ENCODE assay signal across 22 cellular contexts in the genomic region with DNA sequence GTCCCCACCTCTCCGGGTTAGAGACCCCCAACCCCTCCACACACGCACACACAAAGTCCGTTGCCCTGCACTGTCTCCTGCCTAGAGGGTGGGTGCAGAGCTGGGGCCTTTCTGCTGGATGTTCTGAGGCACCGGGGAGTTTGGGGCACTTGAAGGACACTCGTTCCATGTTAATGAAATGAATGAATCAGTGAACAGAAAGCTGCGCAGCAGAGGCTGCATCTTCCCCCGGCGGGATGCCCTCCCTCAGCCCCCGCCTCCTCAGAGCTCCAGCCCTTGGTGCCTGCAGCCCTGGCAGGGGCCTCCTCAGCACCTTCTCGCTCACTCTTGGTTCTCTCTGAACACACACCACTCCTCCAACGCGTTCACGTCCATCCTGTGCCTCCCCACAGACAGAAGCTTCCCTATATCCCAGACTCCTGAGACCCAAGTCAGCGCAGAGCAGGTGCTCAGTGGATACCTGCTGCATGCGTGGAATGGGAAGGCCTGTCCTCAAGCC.
DNase-seq lines count a peak whose midpoint lies in the region; ATAC-seq, FAIRE-seq and TF ChIP-seq lines count a peak whose summit lies in the region.
"Had no signal": no experiment of that assay in that cellular context is flagged by ENCODE, and none has a peak within 500 bp of the region (broad histone marks: within the 10 kb centered on the region; RNA-seq: fewer than 3 reads in every experiment).

No MANE protein-coding gene starts in this region.

- H2BK120ac ChIP-seq in IMR-90 (ENCODE audit: low read depth, low read length), result no peak overlapping the region

- H3K27me3 Mint-ChIP-seq in activated CD8-positive, alpha-beta T cell treated with anti-CD3 and anti-CD28 coated beads for 36 hours, result peaks cover 5% of the 10 kb centered on the region

- no peak overlapping the region for H3K14ac ChIP-seq in IMR-90 (replicated peaks; ENCODE audit: low read depth, low read length)

- H3K4me3 ChIP-seq in IMR-90 (ENCODE audit: insufficient read depth, low read depth, low read length), result no peak overlapping the region
- no peak overlapping the region for H3K4me3 ChIP-seq in Peyer's patch
- H3K4me3 ChIP-seq in lower lobe of right lung, result no peak overlapping the region
- H3K4me3 ChIP-seq in small intestine (ENCODE audit: low read depth in 1 of 2, low read length in 2 of 2), result no peak overlapping the region
- H3K4me3 ChIP-seq: MG63 had no signal

- H3K23ac ChIP-seq in IMR-90 (ENCODE audit: low read depth, low read length), result no peak overlapping the region

- no peaks in the 10 kb centered on the region for H3K79me1 ChIP-seq in IMR-90 (ENCODE audit: low read depth in 1 of 2, low read length in 2 of 2)

- H2AFZ ChIP-seq in IMR-90 (replicated peaks; ENCODE audit: low read length, poor library complexity), result peak overlapping the region; percentile 70

- dilution Hi-C loops in IMR-90 (cut with HindIII; ENCODE audit: low sequenced_read_pairs, unreplicated experiment), result no loop called here

- no peaks in the 10 kb centered on the region for H3K36me3 Mint-ChIP-seq in activated CD8-positive, alpha-beta T cell treated with anti-CD3 and anti-CD28 coated beads for 36 hours (ENCODE audit: low read depth)
- H3K36me3 Mint-ChIP-seq: CD4-positive, alpha-beta memory T cell had no signal

- no CpG with 5 or more reads among the region's 15 CpGs for WGBS in IMR-90 (ENCODE audit: extremely low coverage in 2 of 2, insufficient read length in 1 of 2), 2 experiments
- WGBS in small intestine, 3 donors, result 85 to 89% (median 85%) methylated on average over 15 of the region's 15 CpGs

- no peak overlapping the region for H3K4me3 Mint-ChIP-seq in activated CD8-positive, alpha-beta T cell treated with anti-CD3 and anti-CD28 coated beads for 36 hours
- H3K4me3 Mint-ChIP-seq: CD4-positive, alpha-beta memory T cell had no signal

- no peak overlapping the region for H3K56ac ChIP-seq in IMR-90 (ENCODE audit: extremely low read depth, insufficient read depth, low read length)

- POLR2A ChIA-PET in IMR-90 (lab: Charles Lee; ENCODE audit: unreplicated experiment), result no interaction called here
- POLR2A ChIA-PET in activated CD8-positive, alpha-beta T cell treated with anti-CD3 and anti-CD28 coated beads for 36 hours (lab: Charles Lee), result no interaction called here

- H3K4me1 Mint-ChIP-seq in activated CD8-positive, alpha-beta T cell treated with anti-CD3 and anti-CD28 coated beads for 36 hours (ENCODE audit: low read depth), result no peaks in the 10 kb centered on the region
- H3K4me1 Mint-ChIP-seq: CD4-positive, alpha-beta memory T cell had no signal

- no peak overlapping the region for H3K9ac ChIP-seq in IMR-90 (ENCODE audit: low read depth, low read length)

- in situ Hi-C loops in IMR-90 (cut with MboI; ENCODE audit: low sequenced_read_pairs), result no loop called here

- H3K36me3 ChIP-seq in IMR-90 (ENCODE audit: control insufficient read depth, insufficient read depth, low read length) (no peaks in the 10 kb centered on the region), Peyer's patch (no peaks in the 10 kb centered on the region), lower lobe of right lung (no peaks in the 10 kb centered on the region), small intestine (ENCODE audit: control insufficient read depth in 2 of 2, insufficient read depth in 2 of 2, low read length in 2 of 2) (no peaks in the 10 kb centered on the region)
- H3K36me3 ChIP-seq: MG63 had no signal

- ATAC-seq in IMR-90 (ENCODE audit: low read depth) (no peak), lower lobe of right lung (no peak), sciatic nerve (no peak)
- no peak for ATAC-seq in activated CD8-positive, alpha-beta T cell treated with anti-CD3 and anti-CD28 coated beads for 36 hours

- no peak overlapping the region for H3K4me2 ChIP-seq in IMR-90 (ENCODE audit: low read depth, low read length)

- no TSS peak for BruUV-seq in IMR-90 (replicated peaks; lab: Mats Ljungman, UMichigan)

- no peak overlapping the region for H3K27ac Mint-ChIP-seq in activated CD8-positive, alpha-beta T cell treated with anti-CD3 and anti-CD28 coated beads for 36 hours
- H3K27ac Mint-ChIP-seq: CD4-positive, alpha-beta memory T cell had no signal

- H3K4me1 ChIP-seq in IMR-90 (ENCODE audit: control insufficient read depth, insufficient read depth, low read length) (no peaks in the 10 kb centered on the region), Peyer's patch (no peaks in the 10 kb centered on the region), lower lobe of right lung (no peaks in the 10 kb centered on the region), small intestine (ENCODE audit: control insufficient read depth in 2 of 2, insufficient read depth in 1 of 2, low read depth in 1 of 2, low read length in 1 of 2) (no peaks in the 10 kb centered on the region)

- H2BK20ac ChIP-seq in IMR-90 (ENCODE audit: low read depth, low read length), result no peak overlapping the region

- no peaks in the 10 kb centered on the region for H4K20me1 ChIP-seq in IMR-90 (ENCODE audit: insufficient read depth, low read length)

- no peaks in the 10 kb centered on the region for H3K9me1 ChIP-seq in IMR-90 (ENCODE audit: insufficient read depth, low read length)

- TF ChIP-seq POLR2A in IMR-90 (IDR thresholded peaks at IDR 0.05; ENCODE audit: low read depth, low read length), result no peak
- no peak for TF ChIP-seq POLR2A in Peyer's patch (IDR thresholded peaks at IDR 0.05)

- H4K91ac ChIP-seq in IMR-90 (ENCODE audit: insufficient read depth, low read depth, low read length), result no peak overlapping the region

- H4K8ac ChIP-seq in IMR-90 (ENCODE audit: low read depth in 2 of 2, low read length in 2 of 2), result no peak overlapping the region

- H3K27ac ChIP-seq in IMR-90 (ENCODE audit: insufficient read depth, low read length) (no peak overlapping the region), Peyer's patch (no peak overlapping the region), lower lobe of right lung (no peak overlapping the region), small intestine (ENCODE audit: low read depth in 1 of 2, low read length in 1 of 2) (no peak overlapping the region)

- no peak for FAIRE-seq in small intestine (lab: Jason Lieb, UNC)
- FAIRE-seq: GM18507, H54 had no signal

- peaks cover 5% of the 10 kb centered on the region for H3K9me3 ChIP-seq in IMR-90 (ENCODE audit: control insufficient read depth, insufficient read depth, low read length)
- no peaks in the 10 kb centered on the region for H3K9me3 ChIP-seq in Peyer's patch
- H3K9me3 ChIP-seq in lower lobe of right lung, result no peaks in the 10 kb centered on the region
- no peaks in the 10 kb centered on the region for H3K9me3 ChIP-seq in small intestine (ENCODE audit: control insufficient read depth, low read depth)
- H3K9me3 ChIP-seq: MG63 had no signal

- H2BK5ac ChIP-seq in IMR-90 (ENCODE audit: low read depth, low read length, poor library complexity, severe bottlenecking), result no peak overlapping the region

- H2AK9ac ChIP-seq in IMR-90 (replicated peaks; ENCODE audit: low read depth, low read length, poor library complexity), result no peak overlapping the region

- H3K4ac ChIP-seq in IMR-90 (ENCODE audit: low read depth, low read length), result no peak overlapping the region

- H3K9me3 Mint-ChIP-seq in activated CD8-positive, alpha-beta T cell treated with anti-CD3 and anti-CD28 coated beads for 36 hours, result peaks cover 8% of the 10 kb centered on the region

- H2AK5ac ChIP-seq in IMR-90 (ENCODE audit: low read depth, low read length), result no peak overlapping the region

- H4K5ac ChIP-seq in IMR-90 (ENCODE audit: low read depth, low read length), result no peak overlapping the region

- no peak for TF ChIP-seq RAD21 in IMR-90 (IDR thresholded peaks at IDR 0.05; ENCODE audit: low read length)

- TF ChIP-seq CTCF in IMR-90 (conservative IDR thresholded peaks at IDR 0.05; ENCODE audit: low read depth, low read length), result no peak
- TF ChIP-seq CTCF in Peyer's patch (IDR thresholded peaks at IDR 0.05), result no peak
- no peak for TF ChIP-seq CTCF in lower lobe of right lung (IDR thresholded peaks at IDR 0.05)
- no peak for TF ChIP-seq CTCF in activated CD8-positive, alpha-beta T cell treated with anti-CD3 and anti-CD28 coated beads for 36 hours (IDR thresholded peaks at IDR 0.05)

- H3K27me3 ChIP-seq in IMR-90 (ENCODE audit: control insufficient read depth, insufficient read depth, low read length) (no peaks in the 10 kb centered on the region), Peyer's patch (no peaks in the 10 kb centered on the region), lower lobe of right lung (ENCODE audit: low read depth) (no peaks in the 10 kb centered on the region), small intestine (ENCODE audit: control insufficient read depth in 2 of 2, insufficient read depth in 2 of 2, low read length in 2 of 2) (no peaks in the 10 kb centered on the region)
- H3K27me3 ChIP-seq: MG63 had no signal

- intact Hi-C loops in IMR-90 (cut with micrococcal nuclease) (no loop called here), lower lobe of right lung (cut with DNase I) (no loop called here), sciatic nerve (cut with DNase I) (no loop called here)
- intact Hi-C loops in activated CD8-positive, alpha-beta T cell treated with anti-CD3 and anti-CD28 coated beads for 36 hours (cut with micrococcal nuclease), result no loop called here

- H2BK15ac ChIP-seq in IMR-90 (ENCODE audit: low read depth, low read length), result no peak overlapping the region

- H3K18ac ChIP-seq in IMR-90 (ENCODE audit: low read depth, low read length), result no peak overlapping the region

- no peak for DNase-seq in IMR-90
- peak in 2 of 3 donors; percentile 19 to 28 for DNase-seq in Peyer's patch
- peak; percentile 20 for DNase-seq in lower lobe of right lung
- DNase-seq in sciatic nerve (ENCODE audit: low spot score), result peak; percentile 23
- DNase-seq in activated CD8-positive, alpha-beta T cell treated with anti-CD3 and anti-CD28 coated beads for 36 hours, result no peak
- DNase-seq in small intestine, result no peak
- DNase-seq in NOMO-1 treated with DMSO at 0.1 percent for 48 hours (lab: John Stamatoyannopoulos, UW; ENCODE audit: unreplicated experiment), result no peak
- no peak for DNase-seq in mucosa of gallbladder (ENCODE audit: low spot score)
- DNase-seq: C1 segment of cervical spinal cord; CD4-positive, alpha-beta memory T cell; COR-L47; DMS53; KG1; MG63; NCI-H1105 treated with DMSO at 0.1 percent for 48 hours; NCI-H146; NCI-H1930; NCI-H2107; NCI-H446; NCI-H526 had no signal

- CTCF ChIA-PET in IMR-90 (lab: Yijun Ruan, JAX), result no interaction called here
- CTCF ChIA-PET in activated CD8-positive, alpha-beta T cell treated with anti-CD3 and anti-CD28 coated beads for 36 hours (lab: Charles Lee), result no interaction called here

TF ChIP-seq in IMR-90, 13 proteins besides CTCF, POLR2A, EP300 and RAD21:
- TF ChIP-seq CEBPB (IDR thresholded peaks at IDR 0.05; ENCODE audit: low read depth, low read length), result no peak

Comparison
In these comparisons a context has a peak if more than half of its experiments do, and no peak if none do; other contexts are left out.
1. DNase-seq: peak in Peyer's patch (2 of 3), lower lobe of right lung (single experiment) and sciatic nerve (single experiment); none in IMR-90 (single experiment), activated CD8-positive, alpha-beta T cell treated with anti-CD3 and anti-CD28 coated beads for 36 hours (single experiment), small intestine (single experiment), NOMO-1 treated with DMSO at 0.1 percent for 48 hours (single experiment) and mucosa of gallbladder (single experiment).